8 cellular contexts compared by ENCODE assay signal in the genomic region with DNA sequence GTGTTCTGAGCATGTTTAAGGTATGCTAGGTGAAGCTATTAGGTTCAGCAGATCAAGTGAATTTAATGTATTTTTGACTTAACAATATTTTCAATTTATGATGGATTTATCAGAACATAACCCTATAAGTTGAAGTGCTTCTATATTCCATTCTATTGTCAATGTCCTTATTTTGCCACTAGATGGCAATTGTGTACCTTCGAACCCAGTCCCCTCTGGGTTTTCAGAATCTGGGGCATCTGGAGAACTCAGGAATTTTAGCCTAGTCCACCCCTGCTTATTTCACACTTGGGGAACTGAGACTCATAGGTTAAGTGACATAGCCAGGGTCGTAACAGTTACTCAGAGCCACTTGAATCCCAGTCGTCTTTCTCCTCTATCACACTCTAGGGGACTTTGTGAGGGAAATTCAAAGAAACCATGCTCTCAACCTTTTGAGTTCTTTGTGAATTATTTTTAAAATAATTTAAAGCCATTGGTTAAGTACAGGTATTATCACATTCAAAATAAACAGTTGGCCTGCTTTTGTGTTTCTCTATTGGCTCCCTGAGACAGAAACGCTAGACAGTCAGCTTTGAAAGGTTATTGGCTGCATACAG.
DNase-seq lines count a peak whose midpoint lies in the region; ATAC-seq and TF ChIP-seq lines count a peak whose summit lies in the region.

No MANE protein-coding gene starts in this region.

- no peak overlapping the region for H3K4me3 ChIP-seq in dorsolateral prefrontal cortex
- no peak overlapping the region for H3K4me3 ChIP-seq in lower lobe of right lung

- intact Hi-C loops in dorsolateral prefrontal cortex (cut with DNase I) (loop anchor here (1.0 to 10.0 kb wide), 8 partner anchors 52 to 812 kb away; partner anchors contain the start of gene LTBP1 (in 2 of the 2)), lower lobe of right lung (cut with DNase I) (no loop called here)

- TF ChIP-seq CTCF in dorsolateral prefrontal cortex (IDR thresholded peaks at IDR 0.05 in 54 of 56, conservative IDR thresholded peaks at IDR 0.05 in 2 of 56; ENCODE audit: low read depth in 1 of 56, partially characterized antibody in 56 of 56), result peak; percentile 65 to 95 (median 85)
- peak; percentile 62 for TF ChIP-seq CTCF in lower lobe of right lung (IDR thresholded peaks at IDR 0.05)

- peak; percentile 59 to 64 for ATAC-seq in lower lobe of right lung
- no peak for ATAC-seq in GM21723 (IDR thresholded peaks at IDR 0.05; ENCODE audit: unreplicated experiment)
- no peak for ATAC-seq in GM21447 (IDR thresholded peaks at IDR 0.05; ENCODE audit: unreplicated experiment)

- H3K27ac ChIP-seq in dorsolateral prefrontal cortex (peak overlapping the region in 2 of 59 donors; percentile 24 to 32), lower lobe of right lung (no peak overlapping the region)

- H3K36me3 ChIP-seq in lower lobe of right lung, result no peaks in the 10 kb centered on the region

- H3K27me3 ChIP-seq in dorsolateral prefrontal cortex (no peaks in the 10 kb centered on the region), lower lobe of right lung (ENCODE audit: low read depth) (no peaks in the 10 kb centered on the region)

- no peaks in the 10 kb centered on the region for H3K4me1 ChIP-seq in lower lobe of right lung

- DNase-seq in CMK (ENCODE audit: low read depth) (peak; percentile 21), H4 (ENCODE audit: low spot score) (peak; percentile 29), NCI-H69 (lab: John Stamatoyannopoulos, UW) (peak; percentile 57), dorsolateral prefrontal cortex (peak in 1 of 10 donors; percentile 16), lower lobe of right lung (no peak), GF-D8 (lab: John Stamatoyannopoulos, UW) (no peak)

- H3K9me3 ChIP-seq in lower lobe of right lung, result no peaks in the 10 kb centered on the region

Comparison
In these comparisons a context has a peak if more than half of its experiments do, and no peak if none do; other contexts are left out.
1. DNase-seq: peak in CMK (single experiment), H4 (single experiment) and NCI-H69 (single experiment); none in lower lobe of right lung (single experiment) and GF-D8 (single experiment).
2. ATAC-seq: peak in lower lobe of right lung (2 of 2); none in GM21723 (single experiment) and GM21447 (single experiment).